ENCODE assay signal across 22 cellular contexts in genomic region chr12:127245437-127245836, GRCh38.
A peak's percentile ranks its signal among the peaks of the same experiment; 100 is the strongest.
DNase-seq lines count a peak whose midpoint lies in the region; ATAC-seq and TF ChIP-seq lines count a peak whose summit lies in the region.
"Had no signal": no experiment of that assay in that cellular context is flagged by ENCODE, and none has a peak within 500 bp of the region (broad histone marks: within the 10 kb centered on the region; RNA-seq: fewer than 3 reads in every experiment).

No MANE protein-coding gene starts in this region.

- H3K4me1 Mint-ChIP-seq in MCF 10A (ENCODE audit: insufficient read depth, unreplicated experiment) = peaks cover 33% of the 10 kb centered on the region
- H3K4me1 Mint-ChIP-seq: activated T-helper 17 cell treated with anti-CD3 and anti-CD28 coated beads, Interleukin-2, amount 50 U/mL, for 72 hours; CD8-positive, alpha-beta memory T cell; nephron; stimulated activated naive B cell treated with anti-CD40 and anti-IgM and Interleukin-4, amounts not matched to agents 10 μg/mL and 1 μg/mL and 100 μg/mL, for 72 hours had no signal

- CTCF ChIA-PET in MCF 10A (lab: Yijun Ruan, JAX) = no interaction called here

- no peak for TF ChIP-seq POLR2A in breast epithelium (IDR thresholded peaks at IDR 0.05)

- peak; percentile 14 for DNase-seq in MCF 10A (ENCODE audit: unreplicated experiment)
- DNase-seq in breast epithelium (ENCODE audit: low spot score in 2 of 2) = no peak
- peak; percentile 20 for DNase-seq in astrocyte of the cerebellum (ENCODE audit: low read depth)
- DNase-seq in foreskin keratinocyte = peak in 1 of 2 donors; percentile 42
- DNase-seq in activated CD8-positive, alpha-beta memory T cell treated with anti-CD3 and anti-CD28 coated beads, Interleukin-2, amount 50 U/mL, for 48 hours = no peak
- no peak for DNase-seq in SIG-M5 (lab: John Stamatoyannopoulos, UW)
- DNase-seq: amygdala; CD8-positive, alpha-beta memory T cell; head of caudate nucleus; mesendoderm; NCI-H2029; NCI-H510A treated with DMSO at 0.1 percent for 48 hours; psoas muscle; SHP77 treated with DMSO at 0.1 percent for 48 hours; stimulated activated naive B cell treated with anti-CD40 and anti-IgM and Interleukin-4, amounts not matched to agents 10 μg/mL and 1 μg/mL and 100 μg/mL, for 72 hours; T-helper 2 cell; tibial artery had no signal

- POLR2A ChIA-PET in MCF 10A (lab: Yijun Ruan, JAX) = interaction anchor here (0.9 kb wide), 1 partner anchor 15 kb away, joined by 3 read pairs; no protein-coding TSS in a partner anchor

- H3K36me3 ChIP-seq in breast epithelium = no peaks in the 10 kb centered on the region
- H3K36me3 ChIP-seq: tibial artery had no signal

- peak; percentile 28 for ATAC-seq in foreskin keratinocyte
- ATAC-seq in HG03135 (IDR thresholded peaks at IDR 0.05; ENCODE audit: unreplicated experiment) = no peak
- no peak for ATAC-seq in HG02678 (IDR thresholded peaks at IDR 0.05; ENCODE audit: unreplicated experiment)
- ATAC-seq: activated T-helper 17 cell treated with anti-CD3 and anti-CD28 coated beads, Interleukin-2, amount 50 U/mL, for 72 hours; psoas muscle; stimulated activated naive B cell treated with anti-CD40 and anti-IgM and Interleukin-4, amounts not matched to agents 10 μg/mL and 1 μg/mL and 100 μg/mL, for 72 hours had no signal

- H3K27ac Mint-ChIP-seq in MCF 10A (ENCODE audit: low read depth, unreplicated experiment) = peak overlapping the region; percentile 79
- H3K27ac Mint-ChIP-seq: activated T-helper 17 cell treated with anti-CD3 and anti-CD28 coated beads, Interleukin-2, amount 50 U/mL, for 72 hours; CD8-positive, alpha-beta memory T cell; nephron; stimulated activated naive B cell treated with anti-CD40 and anti-IgM and Interleukin-4, amounts not matched to agents 10 μg/mL and 1 μg/mL and 100 μg/mL, for 72 hours had no signal

- no peaks in the 10 kb centered on the region for H3K27me3 Mint-ChIP-seq in MCF 10A (ENCODE audit: insufficient read depth, unreplicated experiment)
- H3K27me3 Mint-ChIP-seq: stimulated activated naive B cell treated with anti-CD40 and anti-IgM and Interleukin-4, amounts not matched to agents 10 μg/mL and 1 μg/mL and 100 μg/mL, for 72 hours had no signal

- no peaks in the 10 kb centered on the region for H3K27me3 ChIP-seq in breast epithelium
- H3K27me3 ChIP-seq in foreskin keratinocyte = no peaks in the 10 kb centered on the region
- H3K27me3 ChIP-seq: tibial artery had no signal

- H3K36me3 Mint-ChIP-seq in MCF 10A (ENCODE audit: insufficient read depth, unreplicated experiment) = peaks cover 12% of the 10 kb centered on the region
- H3K36me3 Mint-ChIP-seq: CD8-positive, alpha-beta memory T cell; stimulated activated naive B cell treated with anti-CD40 and anti-IgM and Interleukin-4, amounts not matched to agents 10 μg/mL and 1 μg/mL and 100 μg/mL, for 72 hours had no signal

- no peak overlapping the region for H3K4me3 Mint-ChIP-seq in MCF 10A (ENCODE audit: unreplicated experiment)
- H3K4me3 Mint-ChIP-seq: activated T-helper 17 cell treated with anti-CD3 and anti-CD28 coated beads, Interleukin-2, amount 50 U/mL, for 72 hours; CD8-positive, alpha-beta memory T cell; nephron; stimulated activated naive B cell treated with anti-CD40 and anti-IgM and Interleukin-4, amounts not matched to agents 10 μg/mL and 1 μg/mL and 100 μg/mL, for 72 hours had no signal

- H3K9me3 ChIP-seq in breast epithelium = no peaks in the 10 kb centered on the region
- H3K9me3 ChIP-seq: psoas muscle, tibial artery had no signal

- H3K27ac ChIP-seq in breast epithelium (no peak overlapping the region), foreskin keratinocyte (no peak overlapping the region)
- H3K27ac ChIP-seq: 22Rv1, psoas muscle, tibial artery had no signal

- in situ Hi-C loops in astrocyte of the cerebellum (cut with HindIII; ENCODE audit: low sequenced_read_pairs) = no loop called here

- no peaks in the 10 kb centered on the region for H3K9me3 Mint-ChIP-seq in MCF 10A (ENCODE audit: unreplicated experiment)
- H3K9me3 Mint-ChIP-seq: activated T-helper 17 cell treated with anti-CD3 and anti-CD28 coated beads, Interleukin-2, amount 50 U/mL, for 72 hours; nephron had no signal

- TF ChIP-seq CTCF in MCF 10A (IDR thresholded peaks at IDR 0.05; ENCODE audit: unreplicated experiment) (no peak), breast epithelium (IDR thresholded peaks at IDR 0.05) (no peak), astrocyte of the cerebellum (IDR thresholded peaks at IDR 0.05; ENCODE audit: low read depth, low read length, missing control alignments) (no peak), foreskin keratinocyte (conservative IDR thresholded peaks at IDR 0.05) (no peak)

- no TSS peak for BruUV-seq in MCF 10A (replicated peaks; lab: Mats Ljungman, UMichigan)

- H3K4me3 ChIP-seq in breast epithelium (no peak overlapping the region), astrocyte of the cerebellum (ENCODE audit: low read depth, low read length) (no peak overlapping the region)
- H3K4me3 ChIP-seq: psoas muscle, tibial artery had no signal

- H3K4me1 ChIP-seq in breast epithelium (no peaks in the 10 kb centered on the region), foreskin keratinocyte (no peaks in the 10 kb centered on the region)
- H3K4me1 ChIP-seq: psoas muscle, tibial artery had no signal

- intact Hi-C loops in MCF 10A (cut with micrococcal nuclease) (no loop called here), breast epithelium (cut with DNase I; ENCODE audit: low total_unique reads) (no loop called here)

Comparison
In these comparisons a context has a peak if more than half of its experiments do, and no peak if none do; other contexts are left out.
1. DNase-seq: peak in MCF 10A (single experiment) and astrocyte of the cerebellum (single experiment); none in breast epithelium (0 of 2), activated CD8-positive, alpha-beta memory T cell treated with anti-CD3 and anti-CD28 coated beads, Interleukin-2, amount 50 U/mL, for 48 hours (single experiment) and SIG-M5 (single experiment).